Comparison of ENCODE assay signal across 31 cellular contexts in genomic region chr4:16025268-16025667, GRCh38. TPM values are rescaled to one million over a fixed set of nuclear protein-coding genes. Genes with fewer than 3 reads are reported as not detected.
"Had no signal": no experiment of that assay in that cellular context is flagged by ENCODE, and none has a peak within 500 bp of the region (broad histone marks: within the 10 kb centered on the region; RNA-seq: fewer than 3 reads in every experiment).

No MANE protein-coding gene starts in this region.

- H3K27ac ChIP-seq: ascending aorta, cardiac muscle cell, WERI-Rb-1 had no signal

- DNase-seq: activated CD4-positive, alpha-beta memory T cell treated with anti-CD3 and anti-CD28 coated beads, Interleukin-2, amount 10 ng/mL, durations not matched to agents 7 days and 5 days; activated CD4-positive, alpha-beta T cell treated with anti-CD3 and anti-CD28 coated beads for 1 hour; activated CD4-positive, alpha-beta T cell treated with anti-CD3 and anti-CD28 coated beads for 36 hours; activated CD4-positive, alpha-beta T cell treated with anti-CD3 and anti-CD28 coated beads for 48 hours; activated CD4-positive, alpha-beta T cell treated with anti-CD3 and anti-CD28 coated beads, Interleukin-2, amount 10 ng/mL, durations not matched to agents 7 days and 5 days; activated CD4-positive, alpha-beta T cell treated with anti-CD3 and anti-CD28 coated beads, Interleukin-2, amount 50 U/mL, for 48 hours; activated CD4-positive, CD25-positive, alpha-beta regulatory T cell; activated CD8-positive, alpha-beta memory T cell treated with anti-CD3 and anti-CD28 coated beads for 24 hours; activated CD8-positive, alpha-beta memory T cell treated with anti-CD3 and anti-CD28 coated beads, Interleukin-2, amount 10 ng/mL, durations not matched to agents 7 days and 5 days; activated CD8-positive, alpha-beta memory T cell treated with anti-CD3 and anti-CD28 coated beads, Interleukin-2, amount 50 U/mL, for 48 hours; activated CD8-positive, alpha-beta T cell treated with anti-CD3 and anti-CD28 coated beads, Interleukin-2, amount 10 ng/mL, durations not matched to agents 7 days and 5 days; activated effector memory CD4-positive, alpha-beta T cell treated with Interleukin-2 at 50 U/mL for 16 hours; activated gamma-delta T cell; activated naive CD4-positive, alpha-beta T cell treated with anti-CD3 and anti-CD28 coated beads, Interleukin-2, amount 10 ng/mL, durations not matched to agents 7 days and 5 days; activated naive CD4-positive, alpha-beta T cell treated with Interleukin-2 at 50 U/mL for 16 hours; activated naive CD8-positive, alpha-beta T cell treated with anti-CD3 and anti-CD28 coated beads, Interleukin-2, amount 10 ng/mL, durations not matched to agents 7 days and 5 days; activated naive CD8-positive, alpha-beta T cell treated with anti-CD3 and anti-CD28 coated beads, Interleukin-2, amount 50 U/mL, for 24 hours; activated T-cell treated with anti-CD3 and anti-CD28 coated beads, Interleukin-2, amount 50 U/mL, for 24 hours; activated T-cell treated with anti-CD3 and anti-CD28 coated beads, Interleukin-2, amount 50 U/mL, for 48 hours; amygdala; anterior cingulate cortex; caudate nucleus; cerebellar nuclear complex; T-helper 1 cell; T-helper 2 cell; T-helper 9 cell; WERI-Rb-1 had no signal

- H3K4me3 ChIP-seq: ascending aorta, cardiac muscle cell had no signal

- ATAC-seq: activated CD4-positive, alpha-beta T cell treated with anti-CD3 and anti-CD28 coated beads for 36 hours; activated CD4-positive, CD25-positive, alpha-beta regulatory T cell treated with anti-CD3 and anti-CD28 coated beads, Interleukin-2, amount 50 U/mL, for 24 hours; activated CD8-positive, alpha-beta memory T cell treated with anti-CD3 and anti-CD28 coated beads, Interleukin-2, amount 10 ng/mL, durations not matched to agents 7 days and 5 days; activated CD8-positive, alpha-beta T cell treated with anti-CD3 and anti-CD28 coated beads, Interleukin-2, amount 10 ng/mL, durations not matched to agents 7 days and 5 days; activated naive CD8-positive, alpha-beta T cell treated with anti-CD3 and anti-CD28 coated beads, Interleukin-2, amount 50 U/mL, for 24 hours; WTC11 had no signal

- H3K27me3 ChIP-seq: ascending aorta, cardiac muscle cell had no signal

- H3K9me3 ChIP-seq: ascending aorta had no signal

- H3K36me3 ChIP-seq: ascending aorta, cardiac muscle cell had no signal

RNA-seq across cellular contexts. Expression of gene PROM1, which starts 58.6 kb away (rescaled TPM):
- total RNA-seq: activated CD4-positive, alpha-beta memory T cell treated with anti-CD3 and anti-CD28 coated beads, Interleukin-2, amount 10 ng/mL, durations not matched to agents 7 days and 5 days; activated CD4-positive, alpha-beta T cell treated with anti-CD3 and anti-CD28 coated beads, Interleukin-2, amount 10 ng/mL, durations not matched to agents 7 days and 5 days; activated CD8-positive, alpha-beta memory T cell treated with anti-CD3 and anti-CD28 coated beads, Interleukin-2, amount 10 ng/mL, durations not matched to agents 7 days and 5 days; activated CD8-positive, alpha-beta T cell treated with anti-CD3 and anti-CD28 coated beads, Interleukin-2, amount 10 ng/mL, durations not matched to agents 7 days and 5 days; activated naive CD8-positive, alpha-beta T cell treated with anti-CD3 and anti-CD28 coated beads, Interleukin-2, amount 10 ng/mL, durations not matched to agents 7 days and 5 days had no signal
